In the genomic region with DNA sequence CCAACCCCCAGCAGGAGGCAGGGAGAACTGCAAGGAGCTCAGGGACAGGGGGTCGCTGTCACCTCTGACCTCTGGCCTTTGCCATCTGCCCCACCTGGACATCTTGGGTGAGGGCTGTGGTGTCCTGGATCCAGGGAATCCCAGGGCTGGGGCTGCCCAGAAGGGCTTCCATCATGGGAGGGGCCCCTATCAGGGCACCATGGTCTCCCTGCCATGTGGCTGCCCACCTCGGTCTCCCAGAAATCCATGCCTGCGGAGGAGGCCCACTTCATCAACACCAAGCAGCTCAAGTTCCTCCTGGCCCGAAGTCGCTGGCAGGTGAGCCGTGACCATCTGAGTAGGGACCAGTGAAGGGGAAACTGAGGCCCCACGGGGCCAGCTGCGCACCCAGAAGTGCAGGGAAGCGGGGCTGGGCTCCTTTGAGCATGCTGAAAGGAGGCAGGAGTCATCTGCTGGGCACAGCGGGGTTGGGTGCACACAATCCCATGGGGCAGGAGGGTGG, we compare ENCODE assay signal across 1 cellular context.
TF ChIP-seq lines count a peak whose summit lies in the region.

No MANE protein-coding gene starts in this region.

TF ChIP-seq in IMR-90, 13 proteins besides CTCF, POLR2A, EP300 and RAD21:
- TF ChIP-seq MAFK (IDR thresholded peaks at IDR 0.05; ENCODE audit: low read depth, low read length) (no peak), CHD1 (IDR thresholded peaks at IDR 0.05; ENCODE audit: low read depth, low read length) (no peak), MAZ (IDR thresholded peaks at IDR 0.05; ENCODE audit: borderline replicate concordance, low read depth, low read length) (no peak), RCOR1 (IDR thresholded peaks at IDR 0.05; ENCODE audit: insufficient replicate concordance, low read length) (no peak), FOS (IDR thresholded peaks at IDR 0.05; ENCODE audit: low read depth, low read length) (no peak), BHLHE40 (IDR thresholded peaks at IDR 0.05; ENCODE audit: low read depth, low read length) (no peak), NFE2L2 (IDR thresholded peaks at IDR 0.05; ENCODE audit: low read depth, low read length) (no peak), RFX5 (IDR thresholded peaks at IDR 0.05; ENCODE audit: low read depth, low read length) (no peak), SMC3 (IDR thresholded peaks at IDR 0.05; ENCODE audit: low read depth, low read length) (no peak), CEBPB (IDR thresholded peaks at IDR 0.05; ENCODE audit: low read depth, low read length) (no peak), ELK1 (IDR thresholded peaks at IDR 0.05; ENCODE audit: borderline replicate concordance, low read depth, low read length) (no peak), MXI1 (IDR thresholded peaks at IDR 0.05; ENCODE audit: borderline replicate concordance, low read depth, low read length) (no peak)
